8 cellular contexts compared by ENCODE assay signal in the genomic region with DNA sequence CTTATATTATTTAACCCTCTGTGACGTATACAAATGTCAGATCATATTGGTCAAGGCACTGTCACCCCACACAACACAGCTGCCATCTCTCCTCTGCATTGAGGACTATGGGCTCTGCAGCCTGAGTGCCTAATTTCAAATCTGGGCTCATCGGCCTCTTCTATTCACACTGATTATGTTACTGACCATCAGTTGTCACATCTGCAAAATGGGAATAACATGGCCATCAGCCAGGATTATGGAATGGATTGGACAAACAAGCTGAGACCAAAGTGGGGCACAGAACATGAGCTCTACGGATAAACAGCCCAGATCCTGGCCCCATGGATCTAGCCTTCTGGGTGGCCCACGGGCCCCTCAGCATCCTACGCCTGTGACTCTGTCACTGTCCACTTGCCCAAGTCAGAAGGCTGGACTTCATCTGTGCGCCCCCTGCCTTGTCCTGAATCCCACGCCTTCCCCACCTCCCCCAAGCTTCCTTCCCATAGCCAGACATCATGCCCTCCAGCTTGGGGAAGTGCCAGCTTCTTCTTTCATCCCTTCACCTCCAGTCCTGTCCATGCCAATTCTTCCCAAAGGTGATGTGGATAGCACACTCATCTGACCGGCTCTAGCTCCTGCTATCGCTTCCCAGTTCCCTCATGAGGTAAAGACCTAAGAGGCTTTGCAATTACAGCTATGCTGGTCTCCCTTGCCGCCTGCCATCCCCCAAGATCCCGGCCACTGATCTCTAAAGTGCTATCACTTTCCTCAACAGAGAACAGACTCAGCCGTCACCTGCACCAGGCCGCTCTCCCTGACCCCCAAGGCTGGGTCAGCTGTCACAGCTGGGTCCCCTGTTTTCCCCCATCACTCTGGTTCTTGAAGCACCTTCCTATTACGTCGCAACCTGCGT. TPM values are rescaled to one million over a fixed set of nuclear protein-coding genes. Genes with fewer than 3 reads are reported as not detected.
DNase-seq lines count a peak whose midpoint lies in the region; ATAC-seq, FAIRE-seq and TF ChIP-seq lines count a peak whose summit lies in the region.

No MANE protein-coding gene starts in this region.

- intact Hi-C loops in endothelial cell of umbilical vein (cut with micrococcal nuclease), result loop anchor here (1.0 to 10.0 kb wide), 2 partner anchors 13 to 148 kb away; a partner anchor contains a TSS

- peak overlapping the region; percentile 84 for H3K27ac Mint-ChIP-seq in osteocyte (ENCODE audit: unreplicated experiment)

- no peaks in the 10 kb centered on the region for H3K9me3 Mint-ChIP-seq in osteocyte (ENCODE audit: unreplicated experiment)

- H3K36me3 Mint-ChIP-seq in osteocyte (ENCODE audit: unreplicated experiment), result peaks cover 12% of the 10 kb centered on the region

- no peaks in the 10 kb centered on the region for H3K9me1 ChIP-seq in endothelial cell of umbilical vein (replicated peaks; ENCODE audit: control insufficient read depth, extremely low read depth, insufficient read depth, low read length)

- H3K9ac ChIP-seq in DND-41 (ENCODE audit: low read depth, low read length) (peak overlapping the region; percentile 91), OCI-LY3 (ENCODE audit: low read length) (peak overlapping the region; percentile 85), endothelial cell of umbilical vein (replicated peaks; ENCODE audit: extremely low read depth, insufficient read depth, low read length) (peak overlapping the region; percentile 66)

- CTCF ChIA-PET in endothelial cell of umbilical vein (lab: Charles Lee), result interaction anchor here (0.6 to 3.0 kb wide), 6 partner anchors 18 to 172 kb away, joined by 3 to 11 read pairs (median 3); a partner anchor contains a TSS

- H3K27me3 ChIP-seq in DND-41 (ENCODE audit: insufficient read depth, low read length, poor library complexity) (no peaks in the 10 kb centered on the region), OCI-LY3 (ENCODE audit: low read depth, low read length) (no peaks in the 10 kb centered on the region), endothelial cell of umbilical vein (ENCODE audit: control insufficient read depth in 2 of 2, insufficient read depth in 2 of 2, low read length in 2 of 2) (no peaks in the 10 kb centered on the region)

- H3K4me3 ChIP-seq in DND-41 (ENCODE audit: low read depth in 1 of 2, low read length in 2 of 2) (peak overlapping the region; percentile 80 to 95), OCI-LY3 (ENCODE audit: low read length) (peak overlapping the region; percentile 84), endothelial cell of umbilical vein (replicated peaks in 1 of 3; ENCODE audit: insufficient read depth in 1 of 3, low read depth in 1 of 3, low read length in 3 of 3) (peak overlapping the region; percentile 26 to 82 (median 56))

- no peak for DNase-seq in DND-41
- DNase-seq in endothelial cell of umbilical vein (ENCODE audit: low read depth, low spot score), result no peak
- no peak for DNase-seq in osteocyte (ENCODE audit: extremely low spot score, unreplicated experiment)
- no peak for DNase-seq in NCI-H2227 (lab: John Stamatoyannopoulos, UW; ENCODE audit: unreplicated experiment)
- no peak for DNase-seq in NCI-H1436 (lab: John Stamatoyannopoulos, UW)
- DNase-seq in NCI-H1092 treated with DMSO at 0.1 percent for 48 hours (lab: John Stamatoyannopoulos, UW), result no peak

- peak overlapping the region; percentile 96 for H3K4me3 Mint-ChIP-seq in osteocyte (ENCODE audit: unreplicated experiment)

- no peak for TF ChIP-seq POLR2A in endothelial cell of umbilical vein (IDR thresholded peaks at IDR 0.05; ENCODE audit: low read depth, low read length)

- H4K20me1 ChIP-seq in DND-41 (ENCODE audit: insufficient read depth, low read length) (peaks cover 26% of the 10 kb centered on the region), OCI-LY3 (ENCODE audit: insufficient read depth, low read length) (peaks cover 12% of the 10 kb centered on the region; the same call in 1 of the 2 replicates), endothelial cell of umbilical vein (replicated peaks; ENCODE audit: control insufficient read depth, extremely low read depth, insufficient read depth, low read length) (no peaks in the 10 kb centered on the region)

- FAIRE-seq in endothelial cell of umbilical vein (lab: Jason Lieb, UNC), result no peak

- H3K4me2 ChIP-seq in DND-41 (ENCODE audit: insufficient read depth, low read length) (peak overlapping the region; percentile 91), OCI-LY3 (ENCODE audit: low read length) (peak overlapping the region; percentile 83), endothelial cell of umbilical vein (ENCODE audit: insufficient read depth, low read length) (peak overlapping the region; percentile 78)

- H3K9me3 ChIP-seq in DND-41 (ENCODE audit: insufficient read depth, low read length, severe bottlenecking) (no peaks in the 10 kb centered on the region), OCI-LY3 (ENCODE audit: insufficient read depth, low read length) (no peaks in the 10 kb centered on the region), endothelial cell of umbilical vein (replicated peaks; ENCODE audit: control insufficient read depth, insufficient read depth, low read length) (no peaks in the 10 kb centered on the region)

- POLR2A ChIA-PET in endothelial cell of umbilical vein (lab: Charles Lee), result interaction anchor here (2.2 kb wide), 1 partner anchor 13 kb away, joined by 6 read pairs; a partner anchor contains a TSS

- H3K27ac ChIP-seq in DND-41 (ENCODE audit: low read length) (peak overlapping the region; percentile 97), OCI-LY3 (ENCODE audit: low read length) (peak overlapping the region; percentile 53), endothelial cell of umbilical vein (ENCODE audit: insufficient read depth, low read depth, low read length) (peak overlapping the region; percentile 27)

- no peak for ATAC-seq in DND-41 (ENCODE audit: insufficient read depth, low read depth)
- ATAC-seq in GM19397 (IDR thresholded peaks at IDR 0.05; ENCODE audit: unreplicated experiment), result no peak

- no peak for TF ChIP-seq CTCF in DND-41 (IDR thresholded peaks at IDR 0.05; ENCODE audit: borderline replicate concordance, extremely low read depth, low read length, poor library complexity, severe bottlenecking)
- no peak for TF ChIP-seq CTCF in OCI-LY3 (IDR thresholded peaks at IDR 0.05; ENCODE audit: low read depth, low read length)
- TF ChIP-seq CTCF in endothelial cell of umbilical vein (IDR thresholded peaks at IDR 0.05; ENCODE audit: extremely low read depth in 1 of 2, insufficient read depth in 1 of 2, low read depth in 1 of 2, low read length in 2 of 2), result no peak
- TF ChIP-seq CTCF in osteocyte (IDR thresholded peaks at IDR 0.05), result no peak

- H2AFZ ChIP-seq in DND-41 (ENCODE audit: low read depth, low read length), result peak overlapping the region; percentile 88
- H2AFZ ChIP-seq in OCI-LY3 (ENCODE audit: low read depth, low read length), result no peak overlapping the region
- peak overlapping the region; percentile 45 for H2AFZ ChIP-seq in endothelial cell of umbilical vein (ENCODE audit: low read depth, low read length)

- H3K27me3 Mint-ChIP-seq in osteocyte (ENCODE audit: unreplicated experiment), result no peaks in the 10 kb centered on the region

- BruUV-seq in endothelial cell of umbilical vein (replicated peaks; lab: Mats Ljungman, UMichigan), result no TSS peak

- H3K79me2 ChIP-seq in DND-41 (ENCODE audit: insufficient read depth, low read length) (peaks cover 49% of the 10 kb centered on the region), OCI-LY3 (ENCODE audit: low read length) (peaks cover 44% of the 10 kb centered on the region), endothelial cell of umbilical vein (ENCODE audit: control insufficient read depth, insufficient read depth, low read length) (peaks cover 21% of the 10 kb centered on the region)

- H3K36me3 ChIP-seq in DND-41 (ENCODE audit: insufficient read depth, low read length) (peaks cover 45% of the 10 kb centered on the region), OCI-LY3 (replicated peaks; ENCODE audit: low read depth, low read length) (peaks cover 34% of the 10 kb centered on the region), endothelial cell of umbilical vein (ENCODE audit: control insufficient read depth in 2 of 2, extremely low read depth in 1 of 2, insufficient read depth in 2 of 2, low read length in 2 of 2) (peaks cover 6 to 21% of the 10 kb centered on the region in 2 experiments)

- peaks cover 61% of the 10 kb centered on the region for H3K4me1 ChIP-seq in DND-41 (ENCODE audit: insufficient read depth, low read length)
- peaks cover 34% of the 10 kb centered on the region for H3K4me1 ChIP-seq in OCI-LY3 (ENCODE audit: low read length)
- H3K4me1 ChIP-seq in endothelial cell of umbilical vein (ENCODE audit: control insufficient read depth, extremely low read depth, insufficient read depth, low read length), result peaks cover 13% of the 10 kb centered on the region

- peaks cover 20% of the 10 kb centered on the region for H3K4me1 Mint-ChIP-seq in osteocyte (ENCODE audit: unreplicated experiment)

- dilution Hi-C loops in endothelial cell of umbilical vein (cut with MboI; ENCODE audit: extremely low pct_ligation_motif_present, low sequenced_read_pairs), result no loop called here

RNA-seq across cellular contexts. Expression of a gene that starts 0.9 kb away (rescaled TPM):
- total RNA-seq in endothelial cell of umbilical vein (71.4 and 77.4 TPM in 2 replicates), osteocyte (55.6 and 60.3 TPM in 2 replicates)
- 51.8 and 55.3 TPM in 2 replicates for polyA plus RNA-seq in endothelial cell of umbilical vein
- polyA plus RNA-seq in endothelial cell of umbilical vein (2011; cell fraction: cytosol; rRNA removed), result 37.9 TPM in 2 replicates
- 51.3 and 55.0 TPM in 2 replicates for polyA plus RNA-seq in endothelial cell of umbilical vein (2011; cell fraction: nucleus; rRNA removed)
- polyA plus RNA-seq in endothelial cell of umbilical vein (2012), result 76.1 and 80.0 TPM in 2 replicates
- 20.2 and 25.8 TPM in 2 replicates for polyA minus RNA-seq in endothelial cell of umbilical vein
- polyA minus RNA-seq in endothelial cell of umbilical vein (2011; cell fraction: cytosol; rRNA and poly(A)+ RNA removed), result 45.1 TPM
- 13.2 and 13.5 TPM in 2 replicates for polyA minus RNA-seq in endothelial cell of umbilical vein (2011; cell fraction: nucleus; rRNA and poly(A)+ RNA removed)

RNA-seq across cellular contexts. Expression of a gene that starts 5.8 kb away (rescaled TPM):
- total RNA-seq in endothelial cell of umbilical vein (1,614 and 1,636 TPM in 2 replicates), osteocyte (1,241 and 1,304 TPM in 2 replicates)
- polyA plus RNA-seq in endothelial cell of umbilical vein, result 1,135 and 1,206 TPM in 2 replicates
- polyA plus RNA-seq in endothelial cell of umbilical vein (2011; cell fraction: cytosol; rRNA removed), result 1,348 and 1,456 TPM in 2 replicates
- 981 and 1,182 TPM in 2 replicates for polyA plus RNA-seq in endothelial cell of umbilical vein (2011; cell fraction: nucleus; rRNA removed)
- polyA plus RNA-seq in endothelial cell of umbilical vein (2012), result 1,660 and 1,676 TPM in 2 replicates
- 1,615 and 1,696 TPM in 2 replicates for polyA minus RNA-seq in endothelial cell of umbilical vein
- polyA minus RNA-seq in endothelial cell of umbilical vein (2011; cell fraction: cytosol; rRNA and poly(A)+ RNA removed), result 411 TPM
- 416 and 482 TPM in 2 replicates for polyA minus RNA-seq in endothelial cell of umbilical vein (2011; cell fraction: nucleus; rRNA and poly(A)+ RNA removed)

RNA-seq across cellular contexts. Expression of a gene that starts 13.0 kb away (rescaled TPM):
- total RNA-seq in endothelial cell of umbilical vein (96.7 and 102 TPM in 2 replicates), osteocyte (81.4 and 83.1 TPM in 2 replicates)
- 66.9 and 71.2 TPM in 2 replicates for polyA plus RNA-seq in endothelial cell of umbilical vein
- polyA plus RNA-seq in endothelial cell of umbilical vein (2011; cell fraction: cytosol; rRNA removed), result 67.1 and 82.8 TPM in 2 replicates
- polyA plus RNA-seq in endothelial cell of umbilical vein (2011; cell fraction: nucleus; rRNA removed), result 79.0 and 87.6 TPM in 2 replicates
- 89.8 and 109 TPM in 2 replicates for polyA plus RNA-seq in endothelial cell of umbilical vein (2012)
- 42.7 and 47.6 TPM in 2 replicates for polyA minus RNA-seq in endothelial cell of umbilical vein
- 129 TPM for polyA minus RNA-seq in endothelial cell of umbilical vein (2011; cell fraction: cytosol; rRNA and poly(A)+ RNA removed)
- 21.8 and 27.3 TPM in 2 replicates for polyA minus RNA-seq in endothelial cell of umbilical vein (2011; cell fraction: nucleus; rRNA and poly(A)+ RNA removed)

RNA-seq across cellular contexts. Expression of a gene that starts 13.5 kb away (rescaled TPM):
- total RNA-seq in endothelial cell of umbilical vein (0.27 TPM in 1 of 2 replicates, not detected in the other), osteocyte (not detected in 2 replicates)
- polyA plus RNA-seq in endothelial cell of umbilical vein, result 0.16 and 0.25 TPM in 2 replicates
- 0.31 and 0.34 TPM in 2 replicates for polyA plus RNA-seq in endothelial cell of umbilical vein (2011; cell fraction: cytosol; rRNA removed)
- 0.15 and 0.21 TPM in 2 replicates for polyA plus RNA-seq in endothelial cell of umbilical vein (2011; cell fraction: nucleus; rRNA removed)
- 0.23 and 0.71 TPM in 2 replicates for polyA plus RNA-seq in endothelial cell of umbilical vein (2012)
- not detected in 2 replicates for polyA minus RNA-seq in endothelial cell of umbilical vein
- not detected for polyA minus RNA-seq in endothelial cell of umbilical vein (2011; cell fraction: cytosol; rRNA and poly(A)+ RNA removed)
- polyA minus RNA-seq in endothelial cell of umbilical vein (2011; cell fraction: nucleus; rRNA and poly(A)+ RNA removed), result not detected in 2 replicates

RNA-seq across cellular contexts. Expression of a gene that starts 24.4 kb away (rescaled TPM):
- 32.8 and 36.5 TPM in 2 replicates for total RNA-seq in endothelial cell of umbilical vein
- 38.3 and 46.3 TPM in 2 replicates for polyA plus RNA-seq in endothelial cell of umbilical vein
- 27.7 and 48.4 TPM in 2 replicates for polyA plus RNA-seq in endothelial cell of umbilical vein (2011; cell fraction: cytosol; rRNA removed)
- 13.5 and 15.3 TPM in 2 replicates for polyA plus RNA-seq in endothelial cell of umbilical vein (2011; cell fraction: nucleus; rRNA removed)
- polyA plus RNA-seq in endothelial cell of umbilical vein (2012), result 30.7 and 40.3 TPM in 2 replicates
- polyA minus RNA-seq in endothelial cell of umbilical vein, result 7.2 and 9.6 TPM in 2 replicates
- polyA minus RNA-seq in endothelial cell of umbilical vein (2011; cell fraction: cytosol; rRNA and poly(A)+ RNA removed), result 32.0 TPM
- polyA minus RNA-seq in endothelial cell of umbilical vein (2011; cell fraction: nucleus; rRNA and poly(A)+ RNA removed), result 2.3 and 4.1 TPM in 2 replicates
- 24.0 and 24.6 TPM in 2 replicates for total RNA-seq in osteocyte

Comparison
In these comparisons a context has a peak if more than half of its experiments do, and no peak if none do; other contexts are left out.
1. H3K27ac ChIP-seq: peak in every context shown above with its lines; median percentile 97 in DND-41; 53 in OCI-LY3; 27 in endothelial cell of umbilical vein.